19 cellular contexts compared by ENCODE assay signal in the genomic region with DNA sequence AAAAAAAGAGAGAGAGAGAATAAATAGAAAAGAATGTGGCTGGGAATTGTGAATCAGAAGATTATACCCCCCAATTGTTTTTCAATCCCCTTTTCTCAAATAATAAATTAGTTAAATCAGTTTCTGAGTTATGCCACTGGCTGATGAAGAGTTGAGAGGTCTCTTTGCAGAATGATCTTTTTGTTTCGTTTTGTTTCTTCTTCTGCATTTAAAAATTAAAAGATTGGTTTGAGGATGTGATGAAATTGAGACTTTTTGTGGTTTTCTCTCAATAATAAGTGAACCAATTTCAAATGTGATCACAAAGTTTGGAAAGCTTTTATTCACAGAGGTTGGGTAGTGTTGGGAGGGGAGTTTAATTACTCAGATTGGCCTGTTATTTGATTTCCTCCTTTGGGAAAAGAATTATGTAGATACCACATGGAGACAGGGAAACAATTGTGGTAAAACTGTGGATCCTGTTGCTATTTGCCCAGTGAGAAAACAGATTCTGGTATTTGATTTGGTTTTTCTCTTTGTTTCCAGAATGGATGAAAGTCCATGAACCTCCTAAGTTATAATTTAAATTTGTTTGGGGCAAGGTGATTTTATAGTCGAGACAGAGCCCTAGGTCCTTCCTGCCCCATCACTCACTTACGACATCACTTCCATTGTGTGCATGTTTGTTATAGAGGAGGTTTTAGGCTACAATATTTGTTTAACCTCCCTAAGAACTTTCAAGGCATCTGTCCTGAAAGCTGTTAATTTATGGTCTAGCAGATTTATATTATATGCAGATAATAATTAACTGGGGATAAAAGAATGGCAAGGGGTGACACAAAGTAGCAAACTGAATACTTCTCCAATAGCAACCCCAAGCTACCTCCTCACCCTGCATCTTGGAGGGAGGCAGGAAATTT.
A peak's percentile ranks its signal among the peaks of the same experiment; 100 is the strongest.
DNase-seq lines count a peak whose midpoint lies in the region; FAIRE-seq and TF ChIP-seq lines count a peak whose summit lies in the region.
"Had no signal": no experiment of that assay in that cellular context is flagged by ENCODE, and none has a peak within 500 bp of the region (broad histone marks: within the 10 kb centered on the region; RNA-seq: fewer than 3 reads in every experiment).

No MANE protein-coding gene starts in this region.

- H3K27me3 ChIP-seq in thyroid gland, result no peaks in the 10 kb centered on the region
- H3K27me3 ChIP-seq: heart left ventricle had no signal

- no peaks in the 10 kb centered on the region for H3K9me3 ChIP-seq in thyroid gland
- H3K9me3 ChIP-seq: heart left ventricle, psoas muscle had no signal

- DNase-seq in Calu3, result peak; percentile 26
- DNase-seq in NCI-H1417 (lab: John Stamatoyannopoulos, UW), result peak in 2 of 3 experiments; percentile 39 to 81
- DNase-seq in progenitor cell of endocrine pancreas (ENCODE audit: low spot score, unreplicated experiment), result no peak
- DNase-seq in activated CD4-positive, CD25-positive, alpha-beta regulatory T cell (lab: John Stamatoyannopoulos, UW), result no peak
- DNase-seq in coronary artery (ENCODE audit: low spot score), result no peak
- DNase-seq in thyroid gland, result no peak
- DNase-seq: activated CD4-positive, alpha-beta T cell treated with anti-CD3 and anti-CD28 coated beads, Interleukin-2, amount 50 U/mL, for 48 hours; activated effector memory CD4-positive, alpha-beta T cell treated with Interleukin-2 at 50 U/mL for 16 hours; activated naive CD8-positive, alpha-beta T cell treated with anti-CD3 and anti-CD28 coated beads, Interleukin-2, amount 50 U/mL, for 24 hours; CD4-positive, alpha-beta memory T cell; heart left ventricle; NCI-H1092 treated with DMSO at 0.1 percent for 48 hours; NCI-H526 treated with DMSO at 0.1 percent for 48 hours; psoas muscle; stimulated activated CD4-positive, alpha-beta T cell treated with anti-CD3 and anti-CD28 coated beads, Interleukin-1b, Interleukin-23, amount 100 ng/mL, for 48 hours; substantia nigra had no signal

- peaks cover 4 to 12% of the 10 kb centered on the region in 2 donors for H3K36me3 ChIP-seq in thyroid gland

- H3K4me1 Mint-ChIP-seq in Calu3 (ENCODE audit: low read depth, unreplicated experiment) (peaks cover 12% of the 10 kb centered on the region), progenitor cell of endocrine pancreas (ENCODE audit: low read depth) (peaks cover 39% of the 10 kb centered on the region)
- H3K4me1 Mint-ChIP-seq: activated naive CD8-positive, alpha-beta T cell treated with anti-CD3 and anti-CD28 coated beads, Interleukin-2, amount 50 U/mL, for 24 hours; CD4-positive, alpha-beta memory T cell had no signal

- H3K4me3 Mint-ChIP-seq in Calu3 (ENCODE audit: low read depth, unreplicated experiment) (no peak overlapping the region), progenitor cell of endocrine pancreas (ENCODE audit: low read depth) (peak overlapping the region; percentile 34)
- H3K4me3 Mint-ChIP-seq: activated naive CD8-positive, alpha-beta T cell treated with anti-CD3 and anti-CD28 coated beads, Interleukin-2, amount 50 U/mL, for 24 hours; CD4-positive, alpha-beta memory T cell; mesothelial cell of epicardium had no signal

- H3K27ac Mint-ChIP-seq in Calu3 (ENCODE audit: unreplicated experiment), result peak overlapping the region; percentile 68
- H3K27ac Mint-ChIP-seq in progenitor cell of endocrine pancreas, result peak overlapping the region; percentile 85
- H3K27ac Mint-ChIP-seq: activated naive CD8-positive, alpha-beta T cell treated with anti-CD3 and anti-CD28 coated beads, Interleukin-2, amount 50 U/mL, for 24 hours; CD4-positive, alpha-beta memory T cell; mesothelial cell of epicardium had no signal

- no peaks in the 10 kb centered on the region for H3K27me3 Mint-ChIP-seq in Calu3 (ENCODE audit: unreplicated experiment)
- H3K27me3 Mint-ChIP-seq in progenitor cell of endocrine pancreas, result no peaks in the 10 kb centered on the region
- H3K27me3 Mint-ChIP-seq: activated naive CD8-positive, alpha-beta T cell treated with anti-CD3 and anti-CD28 coated beads, Interleukin-2, amount 50 U/mL, for 24 hours; CD4-positive, alpha-beta memory T cell had no signal

- no peak for TF ChIP-seq POLR2A in thyroid gland (IDR thresholded peaks at IDR 0.05)

- WGBS in thyroid gland, 2 donors, result 70 to 76% methylated on average over 3 of the region's 3 CpGs

- FAIRE-seq in endometrium (lab: Jason Lieb, UNC), result peak; percentile 37

- CTCF ChIA-PET in Calu3 (lab: Charles Lee), result no interaction called here

- H3K4me3 ChIP-seq in coronary artery (no peak overlapping the region), thyroid gland (replicated peaks in 1 of 3) (no peak overlapping the region)
- H3K4me3 ChIP-seq: heart left ventricle, psoas muscle, skin epidermis had no signal

- H3K9me3 Mint-ChIP-seq in Calu3 (ENCODE audit: low read depth, unreplicated experiment) (no peaks in the 10 kb centered on the region), progenitor cell of endocrine pancreas (ENCODE audit: low read depth) (no peaks in the 10 kb centered on the region)
- H3K9me3 Mint-ChIP-seq: activated naive CD8-positive, alpha-beta T cell treated with anti-CD3 and anti-CD28 coated beads, Interleukin-2, amount 50 U/mL, for 24 hours; CD4-positive, alpha-beta memory T cell; mesothelial cell of epicardium had no signal

- intact Hi-C loops in Calu3 (cut with micrococcal nuclease; ENCODE audit: unreplicated experiment) (loop anchor here (2.0 kb wide), 1 partner anchor 57 kb away; no protein-coding TSS in a partner anchor), thyroid gland (cut with DNase I) (no loop called here)

- H3K27ac ChIP-seq in coronary artery, result no peak overlapping the region
- no peak overlapping the region for H3K27ac ChIP-seq in thyroid gland
- H3K27ac ChIP-seq: heart left ventricle, psoas muscle, skin epidermis had no signal

- H3K4me1 ChIP-seq in thyroid gland, result no peaks in the 10 kb centered on the region
- H3K4me1 ChIP-seq: psoas muscle had no signal

- H3K36me3 Mint-ChIP-seq in Calu3 (ENCODE audit: insufficient read depth, unreplicated experiment), result peaks cover 23% of the 10 kb centered on the region
- peaks cover 6% of the 10 kb centered on the region for H3K36me3 Mint-ChIP-seq in progenitor cell of endocrine pancreas (ENCODE audit: insufficient read depth)

- no TSS peak for BruUV-seq in Calu3 (replicated peaks; lab: Mats Ljungman, UMichigan)

- no peak for TF ChIP-seq CTCF in Calu3 (IDR thresholded peaks at IDR 0.05; ENCODE audit: unreplicated experiment)
- TF ChIP-seq CTCF in progenitor cell of endocrine pancreas (IDR thresholded peaks at IDR 0.05; ENCODE audit: unreplicated experiment), result no peak
- TF ChIP-seq CTCF in coronary artery (IDR thresholded peaks at IDR 0.05), result no peak
- no peak for TF ChIP-seq CTCF in thyroid gland (IDR thresholded peaks at IDR 0.05)

Comparison
In these comparisons a context has a peak if more than half of its experiments do, and no peak if none do; other contexts are left out.
1. DNase-seq: peak in Calu3 (single experiment) and NCI-H1417 (2 of 3); none in progenitor cell of endocrine pancreas (single experiment), activated CD4-positive, CD25-positive, alpha-beta regulatory T cell (0 of 4), coronary artery (single experiment) and thyroid gland (0 of 2).